Comparison of ENCODE assay signal across 1 cellular context in genomic region chr13:48142437-48142836, GRCh38.
A peak's percentile ranks its signal among the peaks of the same experiment; 100 is the strongest.
TF ChIP-seq lines count a peak whose summit lies in the region.

No MANE protein-coding gene starts in this region.

TF ChIP-seq in K562, 482 proteins besides CTCF, POLR2A, EP300 and RAD21 (continued from another document):
- 0 out of 4 replicates have a peak, but pooled peaks of 1 of the 2 experiments have one; percentile 19 for TF ChIP-seq KDM1A (IDR thresholded peaks at IDR 0.05)
- TF ChIP-seq ZNF707 (CRISPR knock-in tag; conservative IDR thresholded peaks at IDR 0.05), result no peak
- no peak for TF ChIP-seq ZNF197 (CRISPR knock-in tag; IDR thresholded peaks at IDR 0.05; ENCODE audit: low read depth)
- TF ChIP-seq NR2C2 (CRISPR knock-in tag; IDR thresholded peaks at IDR 0.05), result no peak
- 0 out of 2 replicates have a peak, but pooled peaks have one; percentile 26 for TF ChIP-seq NR2C2 (tag; IDR thresholded peaks at IDR 0.05)
- TF ChIP-seq SREBF2 (CRISPR knock-in tag; IDR thresholded peaks at IDR 0.05), result no peak
- no peak for TF ChIP-seq ZNF830 (CRISPR knock-in tag; IDR thresholded peaks at IDR 0.05)
- no peak for TF ChIP-seq SNIP1 (IDR thresholded peaks at IDR 0.05; ENCODE audit: low read depth)
- no peak for TF ChIP-seq RREB1 (CRISPR knock-in tag; IDR thresholded peaks at IDR 0.05)
- no peak for TF ChIP-seq HSF4 (CRISPR knock-in tag; IDR thresholded peaks at IDR 0.05; ENCODE audit: borderline replicate concordance)
- TF ChIP-seq XRCC4 (IDR thresholded peaks at IDR 0.05; ENCODE audit: extremely low read depth, insufficient read depth, insufficient read length), result no peak
- no peak for TF ChIP-seq ARID2 (IDR thresholded peaks at IDR 0.05)
- TF ChIP-seq ZNF224 (CRISPR knock-in tag; IDR thresholded peaks at IDR 0.05), result no peak
- TF ChIP-seq ZNF668 (CRISPR knock-in tag; IDR thresholded peaks at IDR 0.05), result no peak
- TF ChIP-seq TAL1 (IDR thresholded peaks at IDR 0.05), result 0 out of 2 replicates have a peak, but pooled peaks have one; percentile 17
- TF ChIP-seq ZNF444 (CRISPR knock-in tag; IDR thresholded peaks at IDR 0.05), result no peak
- TF ChIP-seq LEF1 (IDR thresholded peaks at IDR 0.05), result no peak
